ENCODE assay signal across 22 cellular contexts in the genomic region with DNA sequence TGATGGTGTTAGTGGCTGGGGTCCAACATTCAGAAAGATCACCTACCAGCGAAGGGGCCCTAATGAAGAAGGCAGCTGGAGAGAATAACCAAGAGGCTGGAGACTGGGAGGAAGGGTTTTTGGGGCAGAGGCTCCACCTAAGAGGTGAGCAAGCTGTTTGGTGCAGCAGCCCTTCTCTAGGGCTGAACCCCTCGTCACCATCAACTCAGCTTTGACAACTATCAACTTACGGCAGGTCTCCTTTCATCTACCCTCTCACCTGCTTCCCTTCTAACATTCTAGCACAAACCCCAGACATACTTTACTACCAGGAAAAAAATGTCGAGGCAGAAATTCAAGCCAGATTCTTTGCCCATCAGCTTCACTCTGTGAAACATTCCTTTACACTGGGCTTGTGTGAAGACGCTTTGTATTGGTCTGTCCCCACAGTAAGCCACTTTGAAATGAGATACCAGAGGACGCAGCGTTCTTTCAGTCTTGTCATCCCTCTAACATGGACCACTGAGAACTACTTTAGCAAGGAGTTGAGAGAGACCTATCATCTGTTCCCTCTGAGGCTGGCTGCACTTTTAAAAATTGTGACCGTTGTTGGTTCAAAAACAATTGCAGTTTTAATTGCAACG.
DNase-seq lines count a peak whose midpoint lies in the region; ATAC-seq and TF ChIP-seq lines count a peak whose summit lies in the region.
"Had no signal": no experiment of that assay in that cellular context is flagged by ENCODE, and none has a peak within 500 bp of the region (broad histone marks: within the 10 kb centered on the region; RNA-seq: fewer than 3 reads in every experiment).

No MANE protein-coding gene starts in this region.

- no peak overlapping the region for H3K4me2 ChIP-seq in hepatocyte
- H3K4me2 ChIP-seq: smooth muscle cell had no signal

- no peak overlapping the region for H3K4me3 Mint-ChIP-seq in activated CD4-positive, alpha-beta T cell treated with anti-CD3 and anti-CD28 coated beads, Interleukin-2, amount 10 ng/mL, durations not matched to agents 24 days and 14 days
- H3K4me3 Mint-ChIP-seq in IgD-negative memory B cell: peak overlapping the region in 1 of 4 donors; percentile 55
- no peak overlapping the region for H3K4me3 Mint-ChIP-seq in dendritic cell treated with granulocyte-macrophage colony-stimulating factor and Interleukin-4, amounts not matched to agents 40 ng/mL and 50 ng/mL, for 4 days
- peak overlapping the region in 4 of 10 donors; percentile 26 to 73 (median 42) for H3K4me3 Mint-ChIP-seq in naive thymus-derived CD4-positive, alpha-beta T cell
- H3K4me3 Mint-ChIP-seq: H9 had no signal

- peaks cover 32% of the 10 kb centered on the region for H3K4me1 Mint-ChIP-seq in activated CD4-positive, alpha-beta T cell treated with anti-CD3 and anti-CD28 coated beads, Interleukin-2, amount 10 ng/mL, durations not matched to agents 24 days and 14 days
- H3K4me1 Mint-ChIP-seq in IgD-negative memory B cell: peaks cover 26 to 30% (median 28%) of the 10 kb centered on the region in 3 donors
- peaks cover 14% of the 10 kb centered on the region for H3K4me1 Mint-ChIP-seq in dendritic cell treated with granulocyte-macrophage colony-stimulating factor and Interleukin-4, amounts not matched to agents 40 ng/mL and 50 ng/mL, for 4 days (ENCODE audit: low read depth)
- peaks cover 19 to 47% (median 37%) of the 10 kb centered on the region in 7 donors for H3K4me1 Mint-ChIP-seq in naive thymus-derived CD4-positive, alpha-beta T cell

- no peak for ATAC-seq in naive thymus-derived CD4-positive, alpha-beta T cell
- ATAC-seq in GM21786 (IDR thresholded peaks at IDR 0.05; ENCODE audit: unreplicated experiment): no peak
- ATAC-seq: esophagus mucosa had no signal

- no peak overlapping the region for H2AFZ ChIP-seq in hepatocyte

- no peaks in the 10 kb centered on the region for H4K20me1 ChIP-seq in hepatocyte (ENCODE audit: insufficient read depth, poor library complexity, severe bottlenecking)

- no peak for DNase-seq in activated CD4-positive, alpha-beta T cell treated with anti-CD3 and anti-CD28 coated beads, Interleukin-2, amount 10 ng/mL, durations not matched to agents 24 days and 14 days
- no peak for DNase-seq in activated CD4-positive, alpha-beta T cell treated with anti-CD3 and anti-CD28 coated beads for 4 hours
- DNase-seq in naive thymus-derived CD4-positive, alpha-beta T cell: peak in 1 of 9 donors; percentile 18
- DNase-seq in hepatocyte (ENCODE audit: low spot score): no peak
- DNase-seq in ecto neural progenitor cell (ENCODE audit: low spot score): no peak
- DNase-seq: activated T-cell treated with anti-CD3 and anti-CD28 coated beads for 4 hours; aorta; cortex of kidney; EL; H9; kidney glomerular epithelial cell; NCI-H187; NCI-H524 treated with DMSO at 0.1 percent for 48 hours; pancreas; stimulated activated naive B cell treated with anti-CD40 and anti-IgM and Interleukin-4, amounts not matched to agents 10 μg/mL and 1 μg/mL and 100 μg/mL, for 72 hours; upper lobe of left lung; WERI-Rb-1 had no signal

- peaks cover 33% of the 10 kb centered on the region for H3K36me3 Mint-ChIP-seq in activated CD4-positive, alpha-beta T cell treated with anti-CD3 and anti-CD28 coated beads, Interleukin-2, amount 10 ng/mL, durations not matched to agents 24 days and 14 days (ENCODE audit: low read depth)
- no peaks in the 10 kb centered on the region for H3K36me3 Mint-ChIP-seq in IgD-negative memory B cell
- H3K36me3 Mint-ChIP-seq in dendritic cell treated with granulocyte-macrophage colony-stimulating factor and Interleukin-4, amounts not matched to agents 40 ng/mL and 50 ng/mL, for 4 days (ENCODE audit: low read depth): peaks cover 23% of the 10 kb centered on the region
- peaks cover 0 to 19% (median 5%) of the 10 kb centered on the region in 5 donors for H3K36me3 Mint-ChIP-seq in naive thymus-derived CD4-positive, alpha-beta T cell

- intact Hi-C loops in activated CD4-positive, alpha-beta T cell treated with anti-CD3 and anti-CD28 coated beads, Interleukin-2, amount 10 ng/mL, durations not matched to agents 24 days and 14 days (cut with micrococcal nuclease): loop anchor here (5.0 kb wide), 1 partner anchor 173 kb away; no protein-coding TSS in a partner anchor
- intact Hi-C loops in dendritic cell treated with granulocyte-macrophage colony-stimulating factor and Interleukin-4, amounts not matched to agents 40 ng/mL and 50 ng/mL, for 4 days (cut with micrococcal nuclease): loop anchor here (10.0 kb wide), 1 partner anchor 315 kb away; no protein-coding TSS in a partner anchor
- intact Hi-C loops in naive thymus-derived CD4-positive, alpha-beta T cell (cut with micrococcal nuclease): loop anchor here (5.0 to 10.0 kb wide), 2 partner anchors 213 to 1175 kb away; no protein-coding TSS in a partner anchor

- H3K79me2 ChIP-seq in hepatocyte: no peaks in the 10 kb centered on the region

- H3K36me3 ChIP-seq in naive thymus-derived CD4-positive, alpha-beta T cell (ENCODE audit: control insufficient read depth in 2 of 3, insufficient read depth in 3 of 3, low read length in 3 of 3): peaks cover 6 to 21% (median 12%) of the 10 kb centered on the region in 3 experiments
- no peaks in the 10 kb centered on the region for H3K36me3 ChIP-seq in hepatocyte (replicated peaks; ENCODE audit: insufficient read depth, low read depth)

- H3K27ac Mint-ChIP-seq in activated CD4-positive, alpha-beta T cell treated with anti-CD3 and anti-CD28 coated beads, Interleukin-2, amount 10 ng/mL, durations not matched to agents 24 days and 14 days: peak overlapping the region; percentile 31
- peak overlapping the region in 2 of 3 donors; percentile 5 to 72 for H3K27ac Mint-ChIP-seq in IgD-negative memory B cell
- H3K27ac Mint-ChIP-seq in dendritic cell treated with granulocyte-macrophage colony-stimulating factor and Interleukin-4, amounts not matched to agents 40 ng/mL and 50 ng/mL, for 4 days: peak overlapping the region; percentile 12
- peak overlapping the region; percentile 14 to 80 (median 56) for H3K27ac Mint-ChIP-seq in naive thymus-derived CD4-positive, alpha-beta T cell

- no peak overlapping the region for H3K27ac ChIP-seq in naive thymus-derived CD4-positive, alpha-beta T cell (ENCODE audit: low read depth, low read length)
- H3K27ac ChIP-seq in hepatocyte: no peak overlapping the region
- H3K27ac ChIP-seq: pancreas, upper lobe of left lung, WERI-Rb-1 had no signal

- no peaks in the 10 kb centered on the region for H3K27me3 Mint-ChIP-seq in activated CD4-positive, alpha-beta T cell treated with anti-CD3 and anti-CD28 coated beads, Interleukin-2, amount 10 ng/mL, durations not matched to agents 24 days and 14 days
- H3K27me3 Mint-ChIP-seq in IgD-negative memory B cell: no peaks in the 10 kb centered on the region
- no peaks in the 10 kb centered on the region for H3K27me3 Mint-ChIP-seq in dendritic cell treated with granulocyte-macrophage colony-stimulating factor and Interleukin-4, amounts not matched to agents 40 ng/mL and 50 ng/mL, for 4 days
- H3K27me3 Mint-ChIP-seq in naive thymus-derived CD4-positive, alpha-beta T cell: no peaks in the 10 kb centered on the region
- H3K27me3 Mint-ChIP-seq: stimulated activated naive B cell treated with anti-CD40 and anti-IgM and Interleukin-4, amounts not matched to agents 10 μg/mL and 1 μg/mL and 100 μg/mL, for 72 hours had no signal

- WGBS in hepatocyte (ENCODE audit: low lambda C conversion rate, missing lambda C conversion rate): 79% methylated on average over 9 of the region's 9 CpGs

- H3K4me3 ChIP-seq in naive thymus-derived CD4-positive, alpha-beta T cell (ENCODE audit: low read length): no peak overlapping the region
- H3K4me3 ChIP-seq in hepatocyte: no peak overlapping the region
- H3K4me3 ChIP-seq: pancreas, smooth muscle cell, upper lobe of left lung had no signal

- CTCF ChIA-PET in naive thymus-derived CD4-positive, alpha-beta T cell (lab: Charles Lee): interaction anchor here (1.5 kb wide), 1 partner anchor 559 kb away, joined by 3 read pairs; no protein-coding TSS in a partner anchor

- no peak for TF ChIP-seq CTCF in hepatocyte (IDR thresholded peaks at IDR 0.05; ENCODE audit: poor library complexity)

- peaks cover 20 to 22% of the 10 kb centered on the region in 2 donors for H3K4me1 ChIP-seq in naive thymus-derived CD4-positive, alpha-beta T cell (ENCODE audit: control insufficient read depth in 2 of 2, insufficient read depth in 2 of 2, low read length in 2 of 2)
- H3K4me1 ChIP-seq in hepatocyte (ENCODE audit: insufficient read depth): peaks cover 3% of the 10 kb centered on the region
- H3K4me1 ChIP-seq: pancreas had no signal

- POLR2A ChIA-PET in naive thymus-derived CD4-positive, alpha-beta T cell (lab: Charles Lee): no interaction called here

- no peaks in the 10 kb centered on the region for H3K9me3 ChIP-seq in naive thymus-derived CD4-positive, alpha-beta T cell (ENCODE audit: control insufficient read depth in 2 of 3, low read length in 3 of 3)
- H3K9me3 ChIP-seq in hepatocyte (ENCODE audit: low read depth): no peaks in the 10 kb centered on the region
- H3K9me3 ChIP-seq: pancreas, upper lobe of left lung had no signal

- H3K9me3 Mint-ChIP-seq in activated CD4-positive, alpha-beta T cell treated with anti-CD3 and anti-CD28 coated beads, Interleukin-2, amount 10 ng/mL, durations not matched to agents 24 days and 14 days: no peaks in the 10 kb centered on the region
- H3K9me3 Mint-ChIP-seq in IgD-negative memory B cell: no peaks in the 10 kb centered on the region
- no peaks in the 10 kb centered on the region for H3K9me3 Mint-ChIP-seq in dendritic cell treated with granulocyte-macrophage colony-stimulating factor and Interleukin-4, amounts not matched to agents 40 ng/mL and 50 ng/mL, for 4 days
- peaks cover 0 to 4% (median 0%) of the 10 kb centered on the region in 11 donors for H3K9me3 Mint-ChIP-seq in naive thymus-derived CD4-positive, alpha-beta T cell
- H3K9me3 Mint-ChIP-seq: H9; stimulated activated naive B cell treated with anti-CD40 and anti-IgM and Interleukin-4, amounts not matched to agents 10 μg/mL and 1 μg/mL and 100 μg/mL, for 72 hours had no signal

- H3K27me3 ChIP-seq in naive thymus-derived CD4-positive, alpha-beta T cell (ENCODE audit: control insufficient read depth in 2 of 2, insufficient read depth in 2 of 2, low read length in 2 of 2): no peaks in the 10 kb centered on the region
- no peaks in the 10 kb centered on the region for H3K27me3 ChIP-seq in hepatocyte
- H3K27me3 ChIP-seq: pancreas, upper lobe of left lung had no signal

- H3K9me2 ChIP-seq in hepatocyte (replicated peaks; ENCODE audit: insufficient read depth): no peaks in the 10 kb centered on the region
